Comparison of ENCODE assay signal across 8 cellular contexts in the genomic region with DNA sequence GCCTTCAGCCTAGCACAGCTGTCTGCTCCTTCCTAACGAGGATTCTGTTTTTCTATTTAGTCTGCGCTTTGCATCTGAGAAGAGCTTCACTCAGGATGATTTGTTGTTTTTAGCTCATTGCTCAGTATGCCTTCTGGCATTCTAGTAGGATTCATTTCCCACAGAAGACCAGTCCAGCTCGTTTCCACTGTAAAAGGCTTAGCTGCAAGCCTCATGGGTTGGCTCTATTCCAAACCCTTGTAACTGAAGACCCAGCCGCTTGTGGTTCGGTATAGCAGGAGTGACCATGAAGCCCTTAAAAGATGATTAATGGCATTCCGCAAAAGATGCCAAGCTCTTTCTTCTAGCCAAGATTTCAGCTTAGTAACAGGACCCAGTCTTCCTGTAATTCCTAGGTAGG. TPM values are rescaled to one million over a fixed set of nuclear protein-coding genes. Genes with fewer than 3 reads are reported as not detected.
DNase-seq lines count a peak whose midpoint lies in the region; ATAC-seq lines count a peak whose summit lies in the region.

No MANE protein-coding gene starts in this region.

- H2AFZ ChIP-seq in mesenchymal stem cell (ENCODE audit: low read depth, low read length) (no peak overlapping the region), neuronal stem cell (ENCODE audit: low read length) (no peak overlapping the region)

- H3K18ac ChIP-seq in mesenchymal stem cell (ENCODE audit: low read depth in 1 of 2, low read length in 2 of 2) (peak overlapping the region in 1 of 2 experiments; percentile 18), neuronal stem cell (ENCODE audit: low read length) (no peak overlapping the region)

- H3K36me3 ChIP-seq in mesenchymal stem cell (ENCODE audit: control insufficient read depth in 1 of 2, insufficient read depth in 2 of 2, low read depth in 1 of 2, low read length in 2 of 2) (no peaks in the 10 kb centered on the region), neuronal stem cell (replicated peaks in 1 of 2; ENCODE audit: control insufficient read depth in 2 of 2, insufficient read depth in 2 of 2, low read length in 2 of 2) (no peaks in the 10 kb centered on the region)

- H3K4me1 ChIP-seq in mesenchymal stem cell (ENCODE audit: control insufficient read depth, insufficient read depth, low read depth, low read length) (peaks cover 2% of the 10 kb centered on the region), neuronal stem cell (ENCODE audit: control insufficient read depth in 2 of 2, insufficient read depth in 1 of 2, low read depth in 1 of 2, low read length in 2 of 2) (peaks cover 0 to 3% of the 10 kb centered on the region in 2 donors)

- H3K4me2 ChIP-seq in mesenchymal stem cell (ENCODE audit: low read length, poor library complexity, severe bottlenecking) (peak overlapping the region; percentile 30), neuronal stem cell (ENCODE audit: insufficient read depth, low read length, poor library complexity, severe bottlenecking) (no peak overlapping the region)

- H2BK15ac ChIP-seq in mesenchymal stem cell (ENCODE audit: low read depth, poor library complexity, severe bottlenecking) (no peak overlapping the region), neuronal stem cell (ENCODE audit: low read length) (no peak overlapping the region)

- H3K79me1 ChIP-seq in mesenchymal stem cell (replicated peaks; ENCODE audit: low read length, poor library complexity, severe bottlenecking), result no peaks in the 10 kb centered on the region
- H3K79me1 ChIP-seq in neuronal stem cell (ENCODE audit: low read depth, low read length), result no peaks in the 10 kb centered on the region

- no peak overlapping the region for H3K4me3 ChIP-seq in mesenchymal stem cell (ENCODE audit: insufficient read depth in 1 of 2, low read depth in 1 of 2, low read length in 2 of 2)
- H3K4me3 ChIP-seq in neuronal stem cell (ENCODE audit: low read length in 2 of 2), result no peak overlapping the region

- H3K14ac ChIP-seq in mesenchymal stem cell (ENCODE audit: low read length in 2 of 2), result no peak overlapping the region
- H3K14ac ChIP-seq in neuronal stem cell (ENCODE audit: low read length), result no peak overlapping the region

- H4K91ac ChIP-seq in mesenchymal stem cell (ENCODE audit: low read length) (no peak overlapping the region), neuronal stem cell (ENCODE audit: low read depth, low read length, poor library complexity) (no peak overlapping the region)

- H3K9ac ChIP-seq in mesenchymal stem cell (ENCODE audit: low read length) (no peak overlapping the region), neuronal stem cell (ENCODE audit: low read depth, low read length, poor library complexity) (no peak overlapping the region)

- H2BK5ac ChIP-seq in mesenchymal stem cell (ENCODE audit: low read depth, low read length, poor library complexity, severe bottlenecking) (no peak overlapping the region), neuronal stem cell (ENCODE audit: low read length) (no peak overlapping the region)

- no peak overlapping the region for H4K8ac ChIP-seq in mesenchymal stem cell (ENCODE audit: low read length)
- no peak overlapping the region for H4K8ac ChIP-seq in neuronal stem cell (ENCODE audit: low read depth, low read length)

- no peaks in the 10 kb centered on the region for H3K9me3 ChIP-seq in mesenchymal stem cell (ENCODE audit: control insufficient read depth, low read length)
- no peaks in the 10 kb centered on the region for H3K9me3 ChIP-seq in neuronal stem cell (replicated peaks in 1 of 2; ENCODE audit: control insufficient read depth in 2 of 2, insufficient read depth in 1 of 2, low read depth in 1 of 2, low read length in 2 of 2)

- H2AK5ac ChIP-seq in mesenchymal stem cell (ENCODE audit: low read length, severe bottlenecking) (no peak overlapping the region), neuronal stem cell (ENCODE audit: low read depth, low read length) (no peak overlapping the region)

- H3K27ac ChIP-seq in mesenchymal stem cell (ENCODE audit: low read length, poor library complexity, severe bottlenecking), result peak overlapping the region; percentile 84
- H3K27ac ChIP-seq in neuronal stem cell (replicated peaks; ENCODE audit: low read length), result no peak overlapping the region

- intact Hi-C loops in left colon (cut with DNase I, micrococcal nuclease), result no loop called here

- H3K4ac ChIP-seq in mesenchymal stem cell (ENCODE audit: low read depth in 1 of 2, low read length in 2 of 2) (no peak overlapping the region), neuronal stem cell (ENCODE audit: low read length) (no peak overlapping the region)

- no peak overlapping the region for H3K23ac ChIP-seq in mesenchymal stem cell (ENCODE audit: low read length in 2 of 2)
- H3K23ac ChIP-seq in neuronal stem cell (ENCODE audit: low read depth, low read length, poor library complexity), result no peak overlapping the region

- H2BK120ac ChIP-seq in mesenchymal stem cell (ENCODE audit: low read depth, low read length) (no peak overlapping the region), neuronal stem cell (ENCODE audit: low read depth, low read length) (no peak overlapping the region)

- 3% methylated on average over 4 of the region's 6 CpGs for WGBS in mesenchymal stem cell
- WGBS in neuronal stem cell (ENCODE audit: extremely low coverage in 2 of 2, insufficient read length in 2 of 2, insufficient replicate concordance in 1 of 2), 2 donors, result no CpG with 5 or more reads among the region's 6 CpGs

- DNase-seq in DMS53 treated with DMSO at 0.1 percent for 48 hours (lab: John Stamatoyannopoulos, UW; ENCODE audit: unreplicated experiment) (peak; percentile 19), NCI-H2171 treated with DMSO at 0.1 percent for 48 hours (lab: John Stamatoyannopoulos, UW) (peak; percentile 72), brain pericyte (ENCODE audit: low read depth, low spot score) (peak; percentile 97), mesenchymal stem cell (peak; percentile 85), neuronal stem cell (ENCODE audit: low spot score) (no peak), NOMO-1 (lab: John Stamatoyannopoulos, UW; ENCODE audit: unreplicated experiment in 2 of 2) (no peak), left colon (no peak)

- no peak overlapping the region for H2BK12ac ChIP-seq in mesenchymal stem cell (ENCODE audit: low read length in 2 of 2)
- H2BK12ac ChIP-seq in neuronal stem cell (ENCODE audit: low read length), result no peak overlapping the region

- ATAC-seq in HG02852 (IDR thresholded peaks at IDR 0.05; ENCODE audit: unreplicated experiment), result no peak
- no peak for ATAC-seq in left colon

- H3K27me3 ChIP-seq in mesenchymal stem cell (ENCODE audit: control insufficient read depth in 1 of 2, insufficient read depth in 1 of 2, low read length in 2 of 2) (peaks cover 0 to 17% of the 10 kb centered on the region in 2 experiments), neuronal stem cell (ENCODE audit: control insufficient read depth in 3 of 3, insufficient read depth in 3 of 3, low read depth in 1 of 3, low read length in 3 of 3) (no peaks in the 10 kb centered on the region)

RNA-seq across cellular contexts. Expression of a gene that starts 7.2 kb away (rescaled TPM):
- polyA plus RNA-seq in mesenchymal stem cell (2013, experiment 1 of 2), result 0.01 TPM
- 0.04 TPM for polyA plus RNA-seq in mesenchymal stem cell (2013, experiment 2 of 2)
- 0.01 TPM for polyA plus RNA-seq in neuronal stem cell (2013, experiment 1 of 2)
- polyA plus RNA-seq in neuronal stem cell (2013, experiment 2 of 2), result 0.01 TPM
- 1 to 10 TPM in 1 of 2 donors, under 1 TPM in 1; 0.52 to 2.1 TPM for total RNA-seq in left colon

Comparison
In these comparisons a context has a peak if more than half of its experiments do, and no peak if none do; other contexts are left out.
1. DNase-seq: peak in DMS53 treated with DMSO at 0.1 percent for 48 hours (single experiment), NCI-H2171 treated with DMSO at 0.1 percent for 48 hours (single experiment), brain pericyte (single experiment) and mesenchymal stem cell (single experiment); none in neuronal stem cell (single experiment), NOMO-1 (0 of 2) and left colon (0 of 2).